In the genomic region with DNA sequence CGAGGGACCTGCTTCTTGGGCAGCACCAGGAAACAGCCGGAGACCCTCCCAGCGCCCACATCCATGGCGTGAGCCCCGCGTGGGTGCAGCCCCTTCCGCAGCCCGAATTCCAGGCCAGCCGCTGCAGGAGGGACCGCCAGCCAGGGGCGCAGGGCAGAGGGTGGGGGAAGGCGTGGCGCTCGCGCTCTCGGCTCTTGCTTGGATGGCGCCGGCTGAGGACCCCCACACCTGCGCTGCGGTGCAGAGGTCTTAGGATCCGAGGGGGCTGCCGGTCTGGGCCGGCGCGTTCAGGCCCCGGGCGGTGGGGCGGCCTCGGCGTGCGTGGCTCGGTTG, we compare ENCODE assay signal across 8 cellular contexts. TPM values are rescaled to one million over a fixed set of nuclear protein-coding genes. Genes with fewer than 3 reads are reported as not detected.
A peak's percentile ranks its signal among the peaks of the same experiment; 100 is the strongest.
DNase-seq lines count a peak whose midpoint lies in the region; ATAC-seq, FAIRE-seq and TF ChIP-seq lines count a peak whose summit lies in the region.

No MANE protein-coding gene starts in this region.

- no peaks in the 10 kb centered on the region for H3K79me2 ChIP-seq in endothelial cell of umbilical vein (ENCODE audit: control insufficient read depth, insufficient read depth, low read length)

- DNase-seq in BE2C (no peak), endothelial cell of umbilical vein (ENCODE audit: low read depth, low spot score) (no peak), NCI-H2196 (lab: John Stamatoyannopoulos, UW; ENCODE audit: unreplicated experiment) (no peak), activated gamma-delta T cell treated with Interleukin-2 at 50 U/mL for 16 hours (no peak)

- no peak for FAIRE-seq in endothelial cell of umbilical vein (lab: Jason Lieb, UNC)

- H3K36me3 ChIP-seq in BE2C (no peaks in the 10 kb centered on the region), HUES64 (ENCODE audit: insufficient read depth, low read length) (no peaks in the 10 kb centered on the region), endothelial cell of umbilical vein (ENCODE audit: control insufficient read depth in 2 of 2, extremely low read depth in 1 of 2, insufficient read depth in 2 of 2, low read length in 2 of 2) (no peaks in the 10 kb centered on the region), neuron (ENCODE audit: insufficient read depth, low read length) (no peaks in the 10 kb centered on the region)

- CTCF ChIA-PET in endothelial cell of umbilical vein (lab: Charles Lee), result interaction anchor here (1.5 to 6.8 kb wide), 4 partner anchors 44 to 228 kb away, joined by 26 to 117 read pairs (median 44); a partner anchor contains a TSS

- intact Hi-C loops in endothelial cell of umbilical vein (cut with micrococcal nuclease), result loop anchor here (1.0 to 5.0 kb wide), 5 partner anchors 42 to 231 kb away; no protein-coding TSS in a partner anchor

- no peaks in the 10 kb centered on the region for H3K27me3 ChIP-seq in BE2C
- H3K27me3 ChIP-seq in HUES64 (ENCODE audit: insufficient read depth, low read length), result peaks cover 78% of the 10 kb centered on the region
- peaks cover 0 to 1% of the 10 kb centered on the region in 2 experiments for H3K27me3 ChIP-seq in endothelial cell of umbilical vein (ENCODE audit: control insufficient read depth in 2 of 2, insufficient read depth in 2 of 2, low read length in 2 of 2)
- H3K27me3 ChIP-seq in neuron (ENCODE audit: insufficient read depth, low read length), result no peaks in the 10 kb centered on the region

- ATAC-seq in HG03460 (IDR thresholded peaks at IDR 0.05; ENCODE audit: unreplicated experiment) (no peak), HG03432 (IDR thresholded peaks at IDR 0.05; ENCODE audit: unreplicated experiment) (no peak)

- peaks cover 7% of the 10 kb centered on the region for H3K4me1 ChIP-seq in BE2C
- 0 out of 2 replicates have a peak, but pooled peaks cover 10% of the 10 kb centered on the region for H3K4me1 ChIP-seq in HUES64 (ENCODE audit: insufficient read depth, low read length)
- peaks cover 18% of the 10 kb centered on the region for H3K4me1 ChIP-seq in endothelial cell of umbilical vein (ENCODE audit: control insufficient read depth, extremely low read depth, insufficient read depth, low read length)
- H3K4me1 ChIP-seq in neuron (ENCODE audit: insufficient read depth, low read length), result peaks cover 60% of the 10 kb centered on the region

- dilution Hi-C loops in endothelial cell of umbilical vein (cut with MboI; ENCODE audit: extremely low pct_ligation_motif_present, low sequenced_read_pairs), result no loop called here

- H3K27ac ChIP-seq in HUES64 (ENCODE audit: low read depth, low read length), result no peak overlapping the region
- H3K27ac ChIP-seq in endothelial cell of umbilical vein (ENCODE audit: insufficient read depth, low read depth, low read length), result no peak overlapping the region

- POLR2A ChIA-PET in endothelial cell of umbilical vein (lab: Charles Lee), result no interaction called here

- H3K4me3 ChIP-seq in BE2C (ENCODE audit: low read depth, low read length) (peak overlapping the region; percentile 31), HUES64 (ENCODE audit: low read length) (peak overlapping the region; percentile 64), endothelial cell of umbilical vein (replicated peaks in 1 of 3; ENCODE audit: insufficient read depth in 1 of 3, low read depth in 1 of 3, low read length in 3 of 3) (peak overlapping the region in 1 of 3 experiments; percentile 5), neuron (ENCODE audit: low read length) (peak overlapping the region; percentile 47)

- 8% methylated on average over 32 of the region's 32 CpGs for WGBS in HUES64

- no peak for TF ChIP-seq POLR2A in endothelial cell of umbilical vein (IDR thresholded peaks at IDR 0.05; ENCODE audit: low read depth, low read length)

- no TSS peak for BruUV-seq in endothelial cell of umbilical vein (replicated peaks; lab: Mats Ljungman, UMichigan)

- H3K9me3 ChIP-seq in BE2C, result no peaks in the 10 kb centered on the region
- H3K9me3 ChIP-seq in HUES64 (ENCODE audit: insufficient read depth, low read depth, low read length), result no peaks in the 10 kb centered on the region
- H3K9me3 ChIP-seq in endothelial cell of umbilical vein (replicated peaks; ENCODE audit: control insufficient read depth, insufficient read depth, low read length), result no peaks in the 10 kb centered on the region
- no peaks in the 10 kb centered on the region for H3K9me3 ChIP-seq in neuron (ENCODE audit: low read length)

- no peaks in the 10 kb centered on the region for H4K20me1 ChIP-seq in endothelial cell of umbilical vein (replicated peaks; ENCODE audit: control insufficient read depth, extremely low read depth, insufficient read depth, low read length)

- H3K9ac ChIP-seq in HUES64 (ENCODE audit: low read depth, low read length) (peak overlapping the region; percentile 64), endothelial cell of umbilical vein (replicated peaks; ENCODE audit: extremely low read depth, insufficient read depth, low read length) (no peak overlapping the region)

- no peaks in the 10 kb centered on the region for H3K9me1 ChIP-seq in endothelial cell of umbilical vein (replicated peaks; ENCODE audit: control insufficient read depth, extremely low read depth, insufficient read depth, low read length)

- TF ChIP-seq CTCF in BE2C (IDR thresholded peaks at IDR 0.05; ENCODE audit: low read depth, low read length) (no peak), endothelial cell of umbilical vein (IDR thresholded peaks at IDR 0.05; ENCODE audit: extremely low read depth in 1 of 2, insufficient read depth in 1 of 2, low read depth in 1 of 2, low read length in 2 of 2) (no peak)

- peak overlapping the region; percentile 81 for H2AFZ ChIP-seq in endothelial cell of umbilical vein (ENCODE audit: low read depth, low read length)
- H2AFZ ChIP-seq in neuron (ENCODE audit: low read depth, low read length), result peak overlapping the region; percentile 67

- peak overlapping the region; percentile 47 for H3K4me2 ChIP-seq in endothelial cell of umbilical vein (ENCODE audit: insufficient read depth, low read length)

TF ChIP-seq in endothelial cell of umbilical vein, 7 proteins besides CTCF, POLR2A, EP300 and RAD21:
- TF ChIP-seq FOS (IDR thresholded peaks at IDR 0.05; ENCODE audit: borderline replicate concordance, insufficient read depth, low read length) (no peak), POLR2AphosphoS5 (IDR thresholded peaks at IDR 0.05; ENCODE audit: insufficient read depth, low read depth, low read length) (no peak), GATA2 (IDR thresholded peaks at IDR 0.05; ENCODE audit: insufficient read depth, insufficient read length, low read depth, low read length) (no peak), MYC (IDR thresholded peaks at IDR 0.05; ENCODE audit: low read depth, low read length) (no peak), JUN (IDR thresholded peaks at IDR 0.05; ENCODE audit: borderline replicate concordance, insufficient read depth, insufficient read length, low read depth) (no peak), EZH2 (IDR thresholded peaks at IDR 0.05; ENCODE audit: borderline replicate concordance, low read depth, low read length, severe bottlenecking) (no peak)
- TF ChIP-seq, protein P1, sequence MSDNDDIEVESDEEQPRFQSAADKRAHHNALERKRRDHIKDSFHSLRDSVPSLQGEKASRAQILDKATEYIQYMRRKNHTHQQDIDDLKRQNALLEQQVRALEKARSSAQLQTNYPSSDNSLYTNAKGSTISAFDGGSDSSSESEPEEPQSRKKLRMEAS (IDR thresholded peaks at IDR 0.05; ENCODE audit: insufficient read depth, insufficient read length), result no peak

RNA-seq across cellular contexts. Expression of a gene that starts 28.8 kb away (rescaled TPM):
- polyA plus RNA-seq in BE2C (2012; ENCODE audit: insufficient read depth, insufficient read length, low read depth), result 2,263 TPM
- 2,066 TPM for polyA plus RNA-seq in HUES64 (2013, experiment 1 of 2)
- 2,328 TPM for polyA plus RNA-seq in HUES64 (2013, experiment 2 of 2)
- 6,127 and 6,180 TPM in 2 replicates for total RNA-seq in endothelial cell of umbilical vein
- polyA plus RNA-seq in endothelial cell of umbilical vein, result 7,850 and 10,663 TPM in 2 replicates
- 8,486 and 8,491 TPM in 2 replicates for polyA plus RNA-seq in endothelial cell of umbilical vein (2011; cell fraction: cytosol; rRNA removed)
- 3,539 and 4,015 TPM in 2 replicates for polyA plus RNA-seq in endothelial cell of umbilical vein (2011; cell fraction: nucleus; rRNA removed)
- polyA plus RNA-seq in endothelial cell of umbilical vein (2012), result 6,029 and 7,831 TPM in 2 replicates
- 1,957 and 3,242 TPM in 2 replicates for polyA minus RNA-seq in endothelial cell of umbilical vein
- 776 TPM for polyA minus RNA-seq in endothelial cell of umbilical vein (2011; cell fraction: cytosol; rRNA and poly(A)+ RNA removed)
- 664 and 1,635 TPM in 2 replicates for polyA minus RNA-seq in endothelial cell of umbilical vein (2011; cell fraction: nucleus; rRNA and poly(A)+ RNA removed)

RNA-seq across cellular contexts. Expression of a gene that starts 44.3 kb away (rescaled TPM):
- 2.4 TPM for polyA plus RNA-seq in BE2C (2012; ENCODE audit: insufficient read depth, insufficient read length, low read depth)
- not detected for polyA plus RNA-seq in HUES64 (2013, experiment 1 of 2)
- polyA plus RNA-seq in HUES64 (2013, experiment 2 of 2), result not detected
- total RNA-seq in endothelial cell of umbilical vein, result 0.58 and 0.71 TPM in 2 replicates
- 0.32 and 0.46 TPM in 2 replicates for polyA plus RNA-seq in endothelial cell of umbilical vein
- polyA plus RNA-seq in endothelial cell of umbilical vein (2011; cell fraction: cytosol; rRNA removed), result 0.06 and 0.10 TPM in 2 replicates
- polyA plus RNA-seq in endothelial cell of umbilical vein (2011; cell fraction: nucleus; rRNA removed), result 0.43 and 0.87 TPM in 2 replicates
- 0.12 and 0.25 TPM in 2 replicates for polyA plus RNA-seq in endothelial cell of umbilical vein (2012)
- 0.41 TPM in 1 of 2 replicates, not detected in the other for polyA minus RNA-seq in endothelial cell of umbilical vein
- polyA minus RNA-seq in endothelial cell of umbilical vein (2011; cell fraction: cytosol; rRNA and poly(A)+ RNA removed), result 1.1 TPM
- polyA minus RNA-seq in endothelial cell of umbilical vein (2011; cell fraction: nucleus; rRNA and poly(A)+ RNA removed), result 0.67 and 1.4 TPM in 2 replicates
